In genomic region chr19:12695090-12695489, GRCh38 we compare ENCODE assay signal across 13 cellular contexts. TPM values are rescaled to one million over a fixed set of nuclear protein-coding genes. Genes with fewer than 3 reads are reported as not detected.
DNase-seq lines count a peak whose midpoint lies in the region; ATAC-seq and TF ChIP-seq lines count a peak whose summit lies in the region.
"Had no signal": no experiment of that assay in that cellular context is flagged by ENCODE, and none has a peak within 500 bp of the region (broad histone marks: within the 10 kb centered on the region; RNA-seq: fewer than 3 reads in every experiment).

No MANE protein-coding gene starts in this region.

- H3K27ac ChIP-seq in CD4-positive, CD25-positive, alpha-beta regulatory T cell (ENCODE audit: insufficient read depth, low read length, poor library complexity, severe bottlenecking), result no peak overlapping the region
- H3K27ac ChIP-seq in brain microvascular endothelial cell, result no peak overlapping the region
- H3K27ac ChIP-seq: cardiac muscle cell had no signal

- ATAC-seq in CD4-positive, CD25-positive, alpha-beta regulatory T cell (ENCODE audit: low read depth in 2 of 2), result no peak

- no peak overlapping the region for H3K4me3 ChIP-seq in CD4-positive, CD25-positive, alpha-beta regulatory T cell (ENCODE audit: low read depth, low read length)
- H3K4me3 ChIP-seq in HAP-1 (peak overlapping the region; percentile 86), brain microvascular endothelial cell (ENCODE audit: low read depth, low read length) (no peak overlapping the region)

- intact Hi-C loops in activated T-helper 1 cell treated with anti-CD3 and anti-CD28 coated beads, Interleukin-12 subunit alpha, Interleukin-12 subunit beta, Interleukin-2, Interleukin-4 antibody, amounts not matched to agents 30 ng/mL and 10 ng/mL and 1 ng/mL, durations not matched to agents 14 hours and 24 hours and 36 hours (cut with micrococcal nuclease), result no loop called here

- peaks cover 0 to 1% (median 0%) of the 10 kb centered on the region in 7 donors for H3K9me3 Mint-ChIP-seq in CD4-positive, CD25-positive, alpha-beta regulatory T cell
- H3K9me3 Mint-ChIP-seq in activated T-helper 1 cell treated with anti-CD3 and anti-CD28 coated beads, Interleukin-12 subunit alpha, Interleukin-12 subunit beta, Interleukin-2, Interleukin-4 antibody, amounts not matched to agents 30 ng/mL and 10 ng/mL and 1 ng/mL, durations not matched to agents 14 hours and 24 hours and 36 hours, result no peaks in the 10 kb centered on the region
- no peaks in the 10 kb centered on the region for H3K9me3 Mint-ChIP-seq in nephron

- DNase-seq in CD4-positive, CD25-positive, alpha-beta regulatory T cell, result no peak
- DNase-seq in HAP-1 (ENCODE audit: low spot score in 2 of 2) (no peak), SW 1271 (lab: John Stamatoyannopoulos, UW) (no peak), NCI-H2196 (lab: John Stamatoyannopoulos, UW; ENCODE audit: unreplicated experiment) (no peak), brain microvascular endothelial cell (no peak)
- DNase-seq in activated T-helper 1 cell treated with anti-CD3 and anti-CD28 coated beads, Interleukin-12 subunit alpha, Interleukin-12 subunit beta, Interleukin-2, Interleukin-4 antibody, amounts not matched to agents 30 ng/mL and 10 ng/mL and 1 ng/mL, durations not matched to agents 14 hours and 24 hours and 36 hours (ENCODE audit: low spot score), result no peak
- DNase-seq: DMS53, NCI-H1048, NCI-H526 treated with DMSO at 0.1 percent for 48 hours had no signal

- H3K9me3 ChIP-seq in CD4-positive, CD25-positive, alpha-beta regulatory T cell (ENCODE audit: control insufficient read depth in 2 of 2, low read length in 2 of 2), result no peaks in the 10 kb centered on the region
- no peaks in the 10 kb centered on the region for H3K9me3 ChIP-seq in HAP-1

- no peaks in the 10 kb centered on the region for H3K27me3 Mint-ChIP-seq in CD4-positive, CD25-positive, alpha-beta regulatory T cell
- no peaks in the 10 kb centered on the region for H3K27me3 Mint-ChIP-seq in activated T-helper 1 cell treated with anti-CD3 and anti-CD28 coated beads, Interleukin-12 subunit alpha, Interleukin-12 subunit beta, Interleukin-2, Interleukin-4 antibody, amounts not matched to agents 30 ng/mL and 10 ng/mL and 1 ng/mL, durations not matched to agents 14 hours and 24 hours and 36 hours (ENCODE audit: insufficient read depth)
- H3K27me3 Mint-ChIP-seq in nephron (ENCODE audit: low read depth), result no peaks in the 10 kb centered on the region

- H3K27ac Mint-ChIP-seq in CD4-positive, CD25-positive, alpha-beta regulatory T cell, result no peak overlapping the region
- no peak overlapping the region for H3K27ac Mint-ChIP-seq in activated T-helper 1 cell treated with anti-CD3 and anti-CD28 coated beads, Interleukin-12 subunit alpha, Interleukin-12 subunit beta, Interleukin-2, Interleukin-4 antibody, amounts not matched to agents 30 ng/mL and 10 ng/mL and 1 ng/mL, durations not matched to agents 14 hours and 24 hours and 36 hours
- no peak overlapping the region for H3K27ac Mint-ChIP-seq in nephron

- TF ChIP-seq CTCF in nephron (IDR thresholded peaks at IDR 0.05; ENCODE audit: unreplicated experiment in 3 of 3) (no peak), brain microvascular endothelial cell (IDR thresholded peaks at IDR 0.05; ENCODE audit: low read depth, low read length, missing control alignments) (no peak)

- H3K4me1 ChIP-seq in CD4-positive, CD25-positive, alpha-beta regulatory T cell (ENCODE audit: control insufficient read depth, insufficient read depth, low read length, poor library complexity, severe bottlenecking), result peaks cover 15% of the 10 kb centered on the region
- peaks cover 5% of the 10 kb centered on the region for H3K4me1 ChIP-seq in HAP-1

- peaks cover 2 to 12% (median 10%) of the 10 kb centered on the region in 4 donors for H3K4me1 Mint-ChIP-seq in CD4-positive, CD25-positive, alpha-beta regulatory T cell
- peaks cover 11% of the 10 kb centered on the region for H3K4me1 Mint-ChIP-seq in activated T-helper 1 cell treated with anti-CD3 and anti-CD28 coated beads, Interleukin-12 subunit alpha, Interleukin-12 subunit beta, Interleukin-2, Interleukin-4 antibody, amounts not matched to agents 30 ng/mL and 10 ng/mL and 1 ng/mL, durations not matched to agents 14 hours and 24 hours and 36 hours (ENCODE audit: low read depth)
- peaks cover 10% of the 10 kb centered on the region for H3K4me1 Mint-ChIP-seq in nephron

- no peaks in the 10 kb centered on the region for H3K27me3 ChIP-seq in CD4-positive, CD25-positive, alpha-beta regulatory T cell (ENCODE audit: control insufficient read depth, insufficient read depth, low read length)
- H3K27me3 ChIP-seq in HAP-1 (ENCODE audit: low read depth), result no peaks in the 10 kb centered on the region
- no peaks in the 10 kb centered on the region for H3K27me3 ChIP-seq in brain microvascular endothelial cell (replicated peaks)
- H3K27me3 ChIP-seq: cardiac muscle cell had no signal

- H3K4me3 Mint-ChIP-seq in CD4-positive, CD25-positive, alpha-beta regulatory T cell, result peak overlapping the region; percentile 7 to 60 (median 36)
- peak overlapping the region; percentile 89 for H3K4me3 Mint-ChIP-seq in activated T-helper 1 cell treated with anti-CD3 and anti-CD28 coated beads, Interleukin-12 subunit alpha, Interleukin-12 subunit beta, Interleukin-2, Interleukin-4 antibody, amounts not matched to agents 30 ng/mL and 10 ng/mL and 1 ng/mL, durations not matched to agents 14 hours and 24 hours and 36 hours
- H3K4me3 Mint-ChIP-seq in nephron, result peak overlapping the region; percentile 52 to 93 (median 72)

- no peaks in the 10 kb centered on the region for H3K36me3 ChIP-seq in CD4-positive, CD25-positive, alpha-beta regulatory T cell (ENCODE audit: control insufficient read depth, insufficient read depth, low read length)
- H3K36me3 ChIP-seq in HAP-1 (replicated peaks) (peaks cover 15% of the 10 kb centered on the region), brain microvascular endothelial cell (replicated peaks) (peaks cover 17% of the 10 kb centered on the region)
- H3K36me3 ChIP-seq: cardiac muscle cell had no signal

- peaks cover 4% of the 10 kb centered on the region for H3K36me3 Mint-ChIP-seq in CD4-positive, CD25-positive, alpha-beta regulatory T cell
- peaks cover 14% of the 10 kb centered on the region for H3K36me3 Mint-ChIP-seq in activated T-helper 1 cell treated with anti-CD3 and anti-CD28 coated beads, Interleukin-12 subunit alpha, Interleukin-12 subunit beta, Interleukin-2, Interleukin-4 antibody, amounts not matched to agents 30 ng/mL and 10 ng/mL and 1 ng/mL, durations not matched to agents 14 hours and 24 hours and 36 hours (ENCODE audit: low read depth)
- H3K36me3 Mint-ChIP-seq in nephron (ENCODE audit: low read depth), result peaks cover 5% of the 10 kb centered on the region

- in situ Hi-C loops in HAP-1 (cut with MboI; ENCODE audit: low sequenced_read_pairs), result no loop called here
- in situ Hi-C loops in brain microvascular endothelial cell (cut with HindIII; ENCODE audit: low pct_ligation_motif_present, low sequenced_read_pairs), result no loop called here

RNA-seq across cellular contexts. Expression of gene FBXW9, which starts 1.3 kb away (rescaled TPM):
- 1.7 TPM for total RNA-seq in CD4-positive, CD25-positive, alpha-beta regulatory T cell
- 1 to 10 TPM; 5.0 to 8.1 (median 6.6) TPM for polyA plus RNA-seq in CD4-positive, CD25-positive, alpha-beta regulatory T cell
- total RNA-seq in activated T-helper 1 cell treated with anti-CD3 and anti-CD28 coated beads, Interleukin-12 subunit alpha, Interleukin-12 subunit beta, Interleukin-2, Interleukin-4 antibody, amounts not matched to agents 30 ng/mL and 10 ng/mL and 1 ng/mL, durations not matched to agents 14 hours and 24 hours and 36 hours, result 11.8 and 12.2 TPM in 2 replicates

RNA-seq across cellular contexts. Expression of gene GNG14, which starts 7.3 kb away (rescaled TPM):
- not detected for total RNA-seq in CD4-positive, CD25-positive, alpha-beta regulatory T cell
- polyA plus RNA-seq in CD4-positive, CD25-positive, alpha-beta regulatory T cell, result not detected
- total RNA-seq in activated T-helper 1 cell treated with anti-CD3 and anti-CD28 coated beads, Interleukin-12 subunit alpha, Interleukin-12 subunit beta, Interleukin-2, Interleukin-4 antibody, amounts not matched to agents 30 ng/mL and 10 ng/mL and 1 ng/mL, durations not matched to agents 14 hours and 24 hours and 36 hours, result 0.73 TPM in 1 of 2 replicates, not detected in the other
- total RNA-seq: myocyte had no signal
- polyA plus RNA-seq: cardiac muscle cell, esophagus had no signal

RNA-seq across cellular contexts. Expression of gene DHPS, which starts 13.4 kb away (rescaled TPM):
- 122 TPM for total RNA-seq in CD4-positive, CD25-positive, alpha-beta regulatory T cell
- polyA plus RNA-seq in CD4-positive, CD25-positive, alpha-beta regulatory T cell, result 100 to 1,000 TPM in 1 of 4 donors, 10 to 100 TPM in 3; 78.5 to 105 (median 96.8) TPM
- total RNA-seq in activated T-helper 1 cell treated with anti-CD3 and anti-CD28 coated beads, Interleukin-12 subunit alpha, Interleukin-12 subunit beta, Interleukin-2, Interleukin-4 antibody, amounts not matched to agents 30 ng/mL and 10 ng/mL and 1 ng/mL, durations not matched to agents 14 hours and 24 hours and 36 hours, result 144 and 147 TPM in 2 replicates

RNA-seq across cellular contexts. Expression of gene WDR83, which starts 28.5 kb away (rescaled TPM):
- total RNA-seq in CD4-positive, CD25-positive, alpha-beta regulatory T cell, result 13.0 TPM
- 10 to 100 TPM; 10.6 to 18.5 (median 12.9) TPM for polyA plus RNA-seq in CD4-positive, CD25-positive, alpha-beta regulatory T cell
- total RNA-seq in activated T-helper 1 cell treated with anti-CD3 and anti-CD28 coated beads, Interleukin-12 subunit alpha, Interleukin-12 subunit beta, Interleukin-2, Interleukin-4 antibody, amounts not matched to agents 30 ng/mL and 10 ng/mL and 1 ng/mL, durations not matched to agents 14 hours and 24 hours and 36 hours, result 25.6 and 27.1 TPM in 2 replicates

RNA-seq across cellular contexts. Expression of gene MAN2B1, which starts 28.5 kb away (rescaled TPM):
- 147 TPM for total RNA-seq in CD4-positive, CD25-positive, alpha-beta regulatory T cell
- 10 to 100 TPM; 46.3 to 58.6 (median 49.3) TPM for polyA plus RNA-seq in CD4-positive, CD25-positive, alpha-beta regulatory T cell
- 132 and 143 TPM in 2 replicates for total RNA-seq in activated T-helper 1 cell treated with anti-CD3 and anti-CD28 coated beads, Interleukin-12 subunit alpha, Interleukin-12 subunit beta, Interleukin-2, Interleukin-4 antibody, amounts not matched to agents 30 ng/mL and 10 ng/mL and 1 ng/mL, durations not matched to agents 14 hours and 24 hours and 36 hours

Comparison
In these comparisons a context has a peak if more than half of its experiments do, and no peak if none do; other contexts are left out.
1. H3K4me3 Mint-ChIP-seq: peak in every context shown above with its lines; median percentile 89 in activated T-helper 1 cell treated with anti-CD3 and anti-CD28 coated beads, Interleukin-12 subunit alpha, Interleukin-12 subunit beta, Interleukin-2, Interleukin-4 antibody, amounts not matched to agents 30 ng/mL and 10 ng/mL and 1 ng/mL, durations not matched to agents 14 hours and 24 hours and 36 hours; 72 in nephron; 36 in CD4-positive, CD25-positive, alpha-beta regulatory T cell.